11 cellular contexts compared by ENCODE assay signal in genomic region chr11:1547467-1548098, GRCh38. TPM values are rescaled to one million over a fixed set of nuclear protein-coding genes. Genes with fewer than 3 reads are reported as not detected.
A peak's percentile ranks its signal among the peaks of the same experiment; 100 is the strongest.
DNase-seq lines count a peak whose midpoint lies in the region; ATAC-seq, FAIRE-seq and TF ChIP-seq lines count a peak whose summit lies in the region.
"Had no signal": no experiment of that assay in that cellular context is flagged by ENCODE, and none has a peak within 500 bp of the region (broad histone marks: within the 10 kb centered on the region; RNA-seq: fewer than 3 reads in every experiment).

No MANE protein-coding gene starts in this region.

- no peak overlapping the region for H2BK20ac ChIP-seq in IMR-90 (ENCODE audit: low read depth, low read length)

- TF ChIP-seq POLR2A in IMR-90 (IDR thresholded peaks at IDR 0.05; ENCODE audit: low read depth, low read length) = no peak

- CTCF ChIA-PET in IMR-90 (lab: Yijun Ruan, JAX) = interaction anchor here (1.2 to 2.1 kb wide), 4 partner anchors 11 to 30 kb away, joined by 4 to 30 read pairs (median 5); partner anchors contain the start of gene DUSP8

- H2BK5ac ChIP-seq in IMR-90 (ENCODE audit: low read depth, low read length, poor library complexity, severe bottlenecking) = no peak overlapping the region
- no peak overlapping the region for H2BK5ac ChIP-seq in mesendoderm (ENCODE audit: low read length)

- H3K4me1 ChIP-seq in IMR-90 (ENCODE audit: control insufficient read depth, insufficient read depth, low read length) (peaks cover 4% of the 10 kb centered on the region; the same call in 1 of the 2 replicates), ascending aorta (peaks cover 8 to 28% of the 10 kb centered on the region in 2 donors), kidney (ENCODE audit: control insufficient read depth in 1 of 2, insufficient read depth in 1 of 2, low read depth in 1 of 2, low read length in 2 of 2) (peaks cover 0 to 7% of the 10 kb centered on the region in 2 donors), mesendoderm (ENCODE audit: control insufficient read depth, low read depth, low read length) (no peaks in the 10 kb centered on the region)

- peaks cover 7 to 17% of the 10 kb centered on the region in 2 donors for H3K4me1 Mint-ChIP-seq in stimulated activated naive B cell treated with anti-CD40 and anti-IgM and Interleukin-4, amounts not matched to agents 10 μg/mL and 1 μg/mL and 100 μg/mL, for 72 hours

- in situ Hi-C loops in IMR-90 (cut with MboI; ENCODE audit: low sequenced_read_pairs) = no loop called here

- H3K36me3 Mint-ChIP-seq in stimulated activated naive B cell treated with anti-CD40 and anti-IgM and Interleukin-4, amounts not matched to agents 10 μg/mL and 1 μg/mL and 100 μg/mL, for 72 hours = no peaks in the 10 kb centered on the region

- no peak overlapping the region for H2BK15ac ChIP-seq in IMR-90 (ENCODE audit: low read depth, low read length)
- H2BK15ac ChIP-seq in mesendoderm (replicated peaks; ENCODE audit: low read depth) = no peak overlapping the region

- H3K9me3 ChIP-seq in IMR-90 (ENCODE audit: control insufficient read depth, insufficient read depth, low read length) (no peaks in the 10 kb centered on the region), ascending aorta (no peaks in the 10 kb centered on the region), kidney (ENCODE audit: control insufficient read depth in 1 of 2, low read length in 2 of 2) (no peaks in the 10 kb centered on the region)

- H2BK120ac ChIP-seq in IMR-90 (ENCODE audit: low read depth, low read length) (no peak overlapping the region), mesendoderm (ENCODE audit: low read depth, low read length) (no peak overlapping the region)

- no peak overlapping the region for H4K91ac ChIP-seq in IMR-90 (ENCODE audit: insufficient read depth, low read depth, low read length)

- H3K14ac ChIP-seq in IMR-90 (replicated peaks; ENCODE audit: low read depth, low read length) = no peak overlapping the region

- no peaks in the 10 kb centered on the region for H3K36me3 ChIP-seq in IMR-90 (ENCODE audit: control insufficient read depth, insufficient read depth, low read length)
- H3K36me3 ChIP-seq in ascending aorta = no peaks in the 10 kb centered on the region
- no peaks in the 10 kb centered on the region for H3K36me3 ChIP-seq in kidney (ENCODE audit: control insufficient read depth in 1 of 2, insufficient read depth in 2 of 2, low read length in 2 of 2)
- no peaks in the 10 kb centered on the region for H3K36me3 ChIP-seq in mesendoderm (ENCODE audit: control insufficient read depth, insufficient read depth, low read length)

- H3K9me3 Mint-ChIP-seq in stimulated activated naive B cell treated with anti-CD40 and anti-IgM and Interleukin-4, amounts not matched to agents 10 μg/mL and 1 μg/mL and 100 μg/mL, for 72 hours = no peaks in the 10 kb centered on the region

- no peak overlapping the region for H2AK9ac ChIP-seq in IMR-90 (replicated peaks; ENCODE audit: low read depth, low read length, poor library complexity)

- H3K9ac ChIP-seq in IMR-90 (ENCODE audit: low read depth, low read length) = no peak overlapping the region
- peak overlapping the region in 1 of 2 donors; percentile 58 for H3K9ac ChIP-seq in kidney (ENCODE audit: low read length in 2 of 2)
- H3K9ac ChIP-seq in mesendoderm (ENCODE audit: low read length) = no peak overlapping the region

- H2AK5ac ChIP-seq in IMR-90 (ENCODE audit: low read depth, low read length) = no peak overlapping the region
- H2AK5ac ChIP-seq in mesendoderm (ENCODE audit: low read length) = no peak overlapping the region

- TF ChIP-seq RAD21 in IMR-90 (IDR thresholded peaks at IDR 0.05; ENCODE audit: low read length) = no peak

- H3K27me3 Mint-ChIP-seq in stimulated activated naive B cell treated with anti-CD40 and anti-IgM and Interleukin-4, amounts not matched to agents 10 μg/mL and 1 μg/mL and 100 μg/mL, for 72 hours = peaks cover 60 to 70% of the 10 kb centered on the region in 2 donors

- H3K56ac ChIP-seq in IMR-90 (ENCODE audit: extremely low read depth, insufficient read depth, low read length) = no peak overlapping the region
- H3K56ac ChIP-seq in mesendoderm (ENCODE audit: low read length) = no peak overlapping the region

- H3K4me2 ChIP-seq in IMR-90 (ENCODE audit: low read depth, low read length) = no peak overlapping the region
- no peak overlapping the region for H3K4me2 ChIP-seq in mesendoderm (ENCODE audit: low read length)

- H4K20me1 ChIP-seq in IMR-90 (ENCODE audit: insufficient read depth, low read length) = 0 out of 2 replicates have a peak, but pooled peaks cover 5% of the 10 kb centered on the region

- H3K18ac ChIP-seq in IMR-90 (ENCODE audit: low read depth, low read length) (no peak overlapping the region), mesendoderm (ENCODE audit: low read length) (no peak overlapping the region)

- no peaks in the 10 kb centered on the region for H3K9me1 ChIP-seq in IMR-90 (ENCODE audit: insufficient read depth, low read length)

- no peak for FAIRE-seq in kidney (lab: Jason Lieb, UNC)
- FAIRE-seq in urothelium cell line (lab: Jason Lieb, UNC) = no peak

- H3K23ac ChIP-seq in IMR-90 (ENCODE audit: low read depth, low read length) (no peak overlapping the region), mesendoderm (ENCODE audit: low read length) (no peak overlapping the region)

- H4K8ac ChIP-seq in IMR-90 (ENCODE audit: low read depth in 2 of 2, low read length in 2 of 2) = no peak overlapping the region
- H4K8ac ChIP-seq in mesendoderm (ENCODE audit: low read depth, low read length) = no peak overlapping the region

- H3K79me2 ChIP-seq in mesendoderm (ENCODE audit: control insufficient read depth, insufficient read depth, low read length) = no peaks in the 10 kb centered on the region

- ATAC-seq in IMR-90 (ENCODE audit: low read depth) (no peak), GM18502 (IDR thresholded peaks at IDR 0.05; ENCODE audit: poor library complexity, unreplicated experiment) (no peak)
- peak in 1 of 2 donors; percentile 45 for ATAC-seq in stimulated activated naive B cell treated with anti-CD40 and anti-IgM and Interleukin-4, amounts not matched to agents 10 μg/mL and 1 μg/mL and 100 μg/mL, for 72 hours (replicated peaks)

- intact Hi-C loops in IMR-90 (cut with micrococcal nuclease) = loop anchor here (2.0 kb wide), 1 partner anchor 81 kb away; the partner anchor contains the start of gene KRTAP5-5
- intact Hi-C loops in ascending aorta (cut with DNase I) = loop anchor here (1.0 to 5.0 kb wide), 3 partner anchors 11 to 315 kb away; partner anchors contain the start of gene IFITM10
- intact Hi-C loops in kidney (cut with DNase I) = no loop called here

- H3K4me3 Mint-ChIP-seq in stimulated activated naive B cell treated with anti-CD40 and anti-IgM and Interleukin-4, amounts not matched to agents 10 μg/mL and 1 μg/mL and 100 μg/mL, for 72 hours = peak overlapping the region; percentile 74 to 75

- H3K27me3 ChIP-seq in IMR-90 (ENCODE audit: control insufficient read depth, insufficient read depth, low read length) (peaks cover 49% of the 10 kb centered on the region), ascending aorta (no peaks in the 10 kb centered on the region), mesendoderm (ENCODE audit: insufficient read depth, low read length, poor library complexity) (peaks cover 18% of the 10 kb centered on the region)

- no peak overlapping the region for H3K27ac Mint-ChIP-seq in stimulated activated naive B cell treated with anti-CD40 and anti-IgM and Interleukin-4, amounts not matched to agents 10 μg/mL and 1 μg/mL and 100 μg/mL, for 72 hours

- WGBS in IMR-90 (ENCODE audit: extremely low coverage in 2 of 2, insufficient read length in 1 of 2), 2 experiments = 36% methylated on average over 9 of the region's 33 CpGs; no CpG with 5 or more reads in 1 of the 2 experiments
- no CpG with 5 or more reads among the region's 33 CpGs for WGBS in mesendoderm (ENCODE audit: extremely low coverage, insufficient coverage, low lambda C conversion rate)

- no peak overlapping the region for H3K27ac ChIP-seq in IMR-90 (ENCODE audit: insufficient read depth, low read length)
- H3K27ac ChIP-seq in ascending aorta = peak overlapping the region; percentile 75 to 87
- peak overlapping the region; percentile 83 to 87 for H3K27ac ChIP-seq in kidney (ENCODE audit: low read depth in 2 of 2, low read length in 2 of 2)
- no peak overlapping the region for H3K27ac ChIP-seq in mesendoderm (ENCODE audit: low read depth, low read length)

- peak overlapping the region; percentile 89 for H2AFZ ChIP-seq in IMR-90 (replicated peaks; ENCODE audit: low read length, poor library complexity)

- H4K5ac ChIP-seq in IMR-90 (ENCODE audit: low read depth, low read length) (no peak overlapping the region), mesendoderm (ENCODE audit: low read length) (no peak overlapping the region)

- H3K79me1 ChIP-seq in IMR-90 (ENCODE audit: low read depth in 1 of 2, low read length in 2 of 2) (no peaks in the 10 kb centered on the region), mesendoderm (ENCODE audit: low read length) (no peaks in the 10 kb centered on the region)

- DNase-seq in IMR-90 = no peak
- DNase-seq in ascending aorta (ENCODE audit: low spot score in 2 of 2) = no peak
- no peak for DNase-seq in kidney
- no peak for DNase-seq in stimulated activated naive B cell treated with anti-CD40 and anti-IgM and Interleukin-4, amounts not matched to agents 10 μg/mL and 1 μg/mL and 100 μg/mL, for 72 hours
- DNase-seq in urothelium cell line (ENCODE audit: low spot score) = no peak
- no peak for DNase-seq in T1000 (lab: John Stamatoyannopoulos, UW)
- no peak for DNase-seq in mesendoderm
- DNase-seq: activated naive CD4-positive, alpha-beta T cell had no signal

- dilution Hi-C loops in IMR-90 (cut with HindIII; ENCODE audit: low sequenced_read_pairs, unreplicated experiment) = no loop called here

- no peak for TF ChIP-seq CTCF in IMR-90 (conservative IDR thresholded peaks at IDR 0.05; ENCODE audit: low read depth, low read length)
- no peak for TF ChIP-seq CTCF in ascending aorta (IDR thresholded peaks at IDR 0.05)
- no peak for TF ChIP-seq CTCF in kidney (IDR thresholded peaks at IDR 0.05; ENCODE audit: borderline replicate concordance, extremely low read depth, insufficient read depth)

- POLR2A ChIA-PET in IMR-90 (lab: Charles Lee; ENCODE audit: unreplicated experiment) = no interaction called here

- H3K4ac ChIP-seq in IMR-90 (ENCODE audit: low read depth, low read length) = no peak overlapping the region
- H3K4ac ChIP-seq in mesendoderm (ENCODE audit: low read depth, low read length) = no peak overlapping the region

- no TSS peak for BruUV-seq in IMR-90 (replicated peaks; lab: Mats Ljungman, UMichigan)

- H3K4me3 ChIP-seq in IMR-90 (ENCODE audit: insufficient read depth, low read depth, low read length) (no peak overlapping the region), ascending aorta (peak overlapping the region; percentile 46 to 70), kidney (ENCODE audit: low read length in 2 of 2) (no peak overlapping the region), mesendoderm (ENCODE audit: low read length) (no peak overlapping the region)

RNA-seq across cellular contexts. Expression of gene DUSP8, which starts 24.5 kb away (rescaled TPM):
- total RNA-seq in IMR-90 (2012; rRNA removed) = 0.28 and 0.72 TPM in 2 replicates
- polyA plus RNA-seq in IMR-90 (2012; rRNA removed) = 4.2 and 4.7 TPM in 2 replicates
- 2.4 and 4.6 TPM in 2 replicates for polyA plus RNA-seq in IMR-90 (2012; cell fraction: cytosol; rRNA removed)
- 12.8 and 22.4 TPM in 2 replicates for polyA plus RNA-seq in IMR-90 (2012; cell fraction: nucleus; rRNA removed; ENCODE audit: low replicate concordance)
- total RNA-seq in ascending aorta = 27.0 TPM
- total RNA-seq in kidney = 9.1 TPM
- polyA plus RNA-seq in kidney (ENCODE audit: insufficient read depth, low read depth, low replicate concordance) = 1.9 TPM
- polyA plus RNA-seq in mesendoderm (2013, experiment 1 of 2) = 12.2 TPM
- 11.3 TPM for polyA plus RNA-seq in mesendoderm (2013, experiment 2 of 2)

RNA-seq across cellular contexts. Expression of gene KRTAP5-1, which starts 37.5 kb away (rescaled TPM):
- total RNA-seq in IMR-90 (2012; rRNA removed) (not detected in 2 replicates), ascending aorta (not detected), kidney (not detected)
- polyA plus RNA-seq in IMR-90 (2012; rRNA removed) (not detected in 2 replicates), kidney (ENCODE audit: insufficient read depth, low read depth, low replicate concordance) (not detected)
- not detected in 2 replicates for polyA plus RNA-seq in IMR-90 (2012; cell fraction: cytosol; rRNA removed)
- not detected in 2 replicates for polyA plus RNA-seq in IMR-90 (2012; cell fraction: nucleus; rRNA removed; ENCODE audit: low replicate concordance)
- polyA plus RNA-seq in mesendoderm (2013, experiment 1 of 2) = not detected
- polyA plus RNA-seq in mesendoderm (2013, experiment 2 of 2) = not detected
- total RNA-seq: renal cortical epithelial cell; T-helper 1 cell treated with Interleukin-12 subunit alpha and Interleukin-12 subunit beta and Interleukin-4 antibody, amounts not matched to agents 30 ng/mL and 1 ng/mL, for 36 hours had no signal

RNA-seq across cellular contexts. Expression of gene KRTAP5-2, which starts 50.5 kb away (rescaled TPM):
- total RNA-seq in IMR-90 (2012; rRNA removed) (not detected in 2 replicates), ascending aorta (not detected), kidney (not detected)
- polyA plus RNA-seq in IMR-90 (2012; rRNA removed) (not detected in 2 replicates), kidney (ENCODE audit: insufficient read depth, low read depth, low replicate concordance) (not detected)
- polyA plus RNA-seq in IMR-90 (2012; cell fraction: cytosol; rRNA removed) = not detected in 2 replicates
- not detected in 2 replicates for polyA plus RNA-seq in IMR-90 (2012; cell fraction: nucleus; rRNA removed; ENCODE audit: low replicate concordance)
- polyA plus RNA-seq in mesendoderm (2013, experiment 1 of 2) = not detected
- polyA plus RNA-seq in mesendoderm (2013, experiment 2 of 2) = not detected
- total RNA-seq: renal cortical epithelial cell; T-helper 1 cell treated with Interleukin-12 subunit alpha and Interleukin-12 subunit beta and Interleukin-4 antibody, amounts not matched to agents 30 ng/mL and 1 ng/mL, for 36 hours had no signal

Comparison
In these comparisons a context has a peak if more than half of its experiments do, and no peak if none do; other contexts are left out.
1. H3K27ac ChIP-seq: peak in ascending aorta (2 of 2) and kidney (2 of 2); none in IMR-90 (single experiment) and mesendoderm (single experiment).
2. H3K4me3 ChIP-seq: peak in ascending aorta (2 of 2); none in IMR-90 (single experiment), kidney (0 of 2) and mesendoderm (single experiment).